12 cellular contexts compared by ENCODE assay signal in the genomic region with DNA sequence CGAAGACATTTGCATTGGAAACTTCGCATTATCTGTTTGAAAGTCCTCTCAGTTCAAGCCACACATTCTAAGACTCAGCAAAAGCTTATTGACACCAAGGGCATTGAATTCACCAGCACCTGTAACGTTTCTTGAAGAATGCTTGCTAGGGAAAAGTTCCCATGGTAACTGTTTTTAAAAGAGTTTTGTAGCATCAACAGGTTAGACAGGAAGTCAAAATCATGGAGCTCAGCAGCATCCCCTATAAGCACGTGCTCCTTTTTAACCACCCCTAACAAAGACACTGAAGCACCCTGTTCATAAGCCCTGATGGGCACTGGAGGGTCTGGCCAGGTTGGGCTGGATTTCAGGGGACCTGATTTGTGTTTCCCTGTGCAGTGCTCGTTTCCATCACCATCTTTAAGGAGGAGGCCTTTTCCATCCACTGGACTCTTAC.
A peak's percentile ranks its signal among the peaks of the same experiment; 100 is the strongest.
DNase-seq lines count a peak whose midpoint lies in the region; ATAC-seq and TF ChIP-seq lines count a peak whose summit lies in the region.
"Had no signal": no experiment of that assay in that cellular context is flagged by ENCODE, and none has a peak within 500 bp of the region (broad histone marks: within the 10 kb centered on the region; RNA-seq: fewer than 3 reads in every experiment).

No MANE protein-coding gene starts in this region.

- H3K27ac ChIP-seq in gastroesophageal sphincter (peak overlapping the region; percentile 51 to 74 (median 72)), testis (peak overlapping the region; percentile 42 to 66)

- H3K4me1 ChIP-seq in gastroesophageal sphincter (peaks cover 10 to 61% (median 21%) of the 10 kb centered on the region in 3 donors), testis (peaks cover 23% of the 10 kb centered on the region)

- peaks cover 58% of the 10 kb centered on the region for H3K4me1 Mint-ChIP-seq in activated CD4-positive, alpha-beta T cell treated with anti-CD3 and anti-CD28 coated beads, Interleukin-2, amount 10 ng/mL, durations not matched to agents 7 days and 5 days

- H3K4me3 ChIP-seq in gastroesophageal sphincter (no peak overlapping the region), testis (no peak overlapping the region)
- H3K4me3 ChIP-seq: A549, ascending aorta had no signal

- no peak overlapping the region for H3K4me3 Mint-ChIP-seq in activated CD4-positive, alpha-beta T cell treated with anti-CD3 and anti-CD28 coated beads, Interleukin-2, amount 10 ng/mL, durations not matched to agents 7 days and 5 days
- H3K4me3 Mint-ChIP-seq: neural crest cell had no signal

- WGBS in gastroesophageal sphincter (ENCODE audit: low coverage in 1 of 2), 2 donors, result 90% methylated on average over 4 to 5 of the region's 5 CpGs
- 89 to 98% methylated on average over 5 of the region's 5 CpGs for WGBS in testis, 2 donors

- peaks cover 68% of the 10 kb centered on the region for H3K36me3 Mint-ChIP-seq in activated CD4-positive, alpha-beta T cell treated with anti-CD3 and anti-CD28 coated beads, Interleukin-2, amount 10 ng/mL, durations not matched to agents 7 days and 5 days (ENCODE audit: low read depth)

- peak overlapping the region; percentile 20 for H3K27ac Mint-ChIP-seq in activated CD4-positive, alpha-beta T cell treated with anti-CD3 and anti-CD28 coated beads, Interleukin-2, amount 10 ng/mL, durations not matched to agents 7 days and 5 days

- H3K36me3 ChIP-seq in gastroesophageal sphincter (peaks cover 0 to 31% of the 10 kb centered on the region in 2 donors), testis (ENCODE audit: low read depth, missing control alignments) (no peaks in the 10 kb centered on the region)
- H3K36me3 ChIP-seq: ascending aorta had no signal

- H3K27me3 ChIP-seq in gastroesophageal sphincter, result no peaks in the 10 kb centered on the region
- H3K27me3 ChIP-seq in testis, result no peaks in the 10 kb centered on the region
- H3K27me3 ChIP-seq: ascending aorta had no signal

- no peak for DNase-seq in activated CD4-positive, alpha-beta T cell treated with anti-CD3 and anti-CD28 coated beads, Interleukin-2, amount 10 ng/mL, durations not matched to agents 7 days and 5 days
- DNase-seq in activated CD4-positive, alpha-beta T cell treated with anti-CD3 and anti-CD28 coated beads for 4 hours, result no peak
- DNase-seq in testis (no peak), NCI-H510A (lab: John Stamatoyannopoulos, UW) (no peak), HPDE6-E6E7 (ENCODE audit: extremely low spot score) (no peak), posterior vena cava (ENCODE audit: low spot score) (no peak)
- DNase-seq: GOT3 had no signal

- ATAC-seq in HG03442 (IDR thresholded peaks at IDR 0.05; ENCODE audit: unreplicated experiment), result peak; percentile 16
- ATAC-seq in gastroesophageal sphincter, result no peak
- ATAC-seq: A549 had no signal

- CTCF ChIA-PET in activated CD4-positive, alpha-beta T cell treated with anti-CD3 and anti-CD28 coated beads, Interleukin-2, amount 10 ng/mL, durations not matched to agents 7 days and 5 days (lab: Charles Lee), result interaction anchor here (0.6 to 2.0 kb wide), 7 partner anchors 10 to 277 kb away, joined by 3 to 11 read pairs (median 6); no protein-coding TSS in a partner anchor

- no peaks in the 10 kb centered on the region for H3K27me3 Mint-ChIP-seq in activated CD4-positive, alpha-beta T cell treated with anti-CD3 and anti-CD28 coated beads, Interleukin-2, amount 10 ng/mL, durations not matched to agents 7 days and 5 days

- TF ChIP-seq EP300 in gastroesophageal sphincter (IDR thresholded peaks at IDR 0.05), result no peak

- H3K9me3 ChIP-seq in gastroesophageal sphincter (no peaks in the 10 kb centered on the region), testis (no peaks in the 10 kb centered on the region)
- H3K9me3 ChIP-seq: A549, ascending aorta had no signal

- H3K9me3 Mint-ChIP-seq in activated CD4-positive, alpha-beta T cell treated with anti-CD3 and anti-CD28 coated beads, Interleukin-2, amount 10 ng/mL, durations not matched to agents 7 days and 5 days, result peaks cover 3% of the 10 kb centered on the region
- H3K9me3 Mint-ChIP-seq: neural crest cell had no signal

- TF ChIP-seq CTCF in gastroesophageal sphincter (IDR thresholded peaks at IDR 0.05) (no peak), testis (IDR thresholded peaks at IDR 0.05) (no peak)

- intact Hi-C loops in testis (cut with DNase I; ENCODE audit: low total_unique reads) (no loop called here), posterior vena cava (cut with DNase I) (no loop called here)

- TF ChIP-seq POLR2A in gastroesophageal sphincter (IDR thresholded peaks at IDR 0.05) (no peak), testis (IDR thresholded peaks at IDR 0.05) (no peak)

- POLR2A ChIA-PET in activated CD4-positive, alpha-beta T cell treated with anti-CD3 and anti-CD28 coated beads, Interleukin-2, amount 10 ng/mL, durations not matched to agents 7 days and 5 days (lab: Charles Lee), result no interaction called here
